Comparison of ENCODE assay signal across 8 cellular contexts in the genomic region with DNA sequence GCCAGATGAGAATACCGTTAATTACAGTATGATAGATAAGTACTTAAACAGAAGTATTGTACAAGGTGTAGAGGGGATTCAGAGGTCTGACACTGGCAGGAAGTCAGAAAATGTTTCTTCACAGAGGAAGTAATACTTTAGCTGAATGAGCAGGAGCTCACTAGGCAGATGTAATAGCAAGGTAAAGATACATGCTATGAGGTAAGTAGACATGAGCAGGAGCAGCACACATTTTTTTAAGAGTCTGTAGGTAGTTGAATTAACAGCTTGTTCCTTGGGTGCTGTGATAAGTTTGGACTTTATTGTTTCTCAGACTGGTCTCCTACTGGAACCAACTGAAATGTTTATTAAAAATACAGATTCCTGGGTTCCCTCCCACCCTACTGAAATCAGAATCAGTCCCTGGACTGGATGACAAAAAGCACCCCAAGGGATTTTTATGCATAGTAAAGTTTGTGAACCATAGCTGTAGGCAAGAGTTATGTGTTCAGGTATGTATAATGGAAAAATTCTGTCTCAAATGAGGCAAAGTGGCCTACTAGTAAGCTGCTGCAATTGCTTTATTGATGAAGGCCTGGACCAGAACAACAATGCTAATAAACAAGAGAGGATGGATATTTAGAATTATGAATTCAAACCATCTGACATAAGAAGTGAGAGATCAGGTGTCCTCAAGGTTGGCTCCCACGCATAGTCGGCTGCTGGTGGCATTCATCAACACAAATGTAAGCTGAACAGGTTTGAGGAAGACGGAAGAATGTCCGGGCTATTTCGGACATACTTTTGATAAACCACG. TPM values are rescaled to one million over a fixed set of nuclear protein-coding genes. Genes with fewer than 3 reads are reported as not detected.
A peak's percentile ranks its signal among the peaks of the same experiment; 100 is the strongest.
DNase-seq lines count a peak whose midpoint lies in the region; ATAC-seq and TF ChIP-seq lines count a peak whose summit lies in the region.

No MANE protein-coding gene starts in this region.

- peak overlapping the region; percentile 94 for H3K27ac Mint-ChIP-seq in MCF 10A (ENCODE audit: low read depth, unreplicated experiment)

- DNase-seq in GF-D8 (lab: John Stamatoyannopoulos, UW), result peak; percentile 50
- peak; percentile 39 for DNase-seq in NAMALWA (ENCODE audit: low spot score)
- peak; percentile 15 for DNase-seq in MCF 10A (ENCODE audit: unreplicated experiment)
- no peak for DNase-seq in GM19240 (ENCODE audit: insufficient read length, low spot score)

- 19% methylated on average over 7 of the region's 7 CpGs for WGBS in urinary bladder

- no peaks in the 10 kb centered on the region for H3K27me3 Mint-ChIP-seq in MCF 10A (ENCODE audit: insufficient read depth, unreplicated experiment)

- intact Hi-C loops in MCF 10A (cut with micrococcal nuclease), result loop anchor here (2.0 to 10.0 kb wide), 3 partner anchors 145 to 763 kb away; partner anchors contain the start of gene PHTF1

- no peaks in the 10 kb centered on the region for H3K4me1 Mint-ChIP-seq in MCF 10A (ENCODE audit: insufficient read depth, unreplicated experiment)

- ATAC-seq in HG03457 (IDR thresholded peaks at IDR 0.05; ENCODE audit: unreplicated experiment), result no peak
- ATAC-seq in HG03139 (IDR thresholded peaks at IDR 0.05; ENCODE audit: unreplicated experiment), result no peak

- no peak overlapping the region for H3K27ac ChIP-seq in urinary bladder (ENCODE audit: low read depth)

- peak overlapping the region; percentile 66 for H3K4me3 ChIP-seq in mononuclear cell (ENCODE audit: low read length)
- peak overlapping the region; percentile 66 for H3K4me3 ChIP-seq in urinary bladder (ENCODE audit: low read depth, low read length)

- no peaks in the 10 kb centered on the region for H3K9me3 ChIP-seq in mononuclear cell (ENCODE audit: low read depth, low read length)

- H3K27me3 ChIP-seq in mononuclear cell (ENCODE audit: insufficient read depth, low read length), result no peaks in the 10 kb centered on the region

- POLR2A ChIA-PET in MCF 10A (lab: Yijun Ruan, JAX), result interaction anchor here (0.6 to 9.1 kb wide), 17 partner anchors 10 to 830 kb away, joined by 3 to 228 read pairs (median 5); partner anchors contain the start of genes DENND2C, HIPK1, LRIG2 and MAGI3

- H3K9me3 Mint-ChIP-seq in MCF 10A (ENCODE audit: unreplicated experiment), result no peaks in the 10 kb centered on the region

- peaks cover 33% of the 10 kb centered on the region for H3K36me3 Mint-ChIP-seq in MCF 10A (ENCODE audit: insufficient read depth, unreplicated experiment)

- peak overlapping the region; percentile 95 for H3K4me3 Mint-ChIP-seq in MCF 10A (ENCODE audit: unreplicated experiment)

- no peaks in the 10 kb centered on the region for H3K36me3 ChIP-seq in urinary bladder (ENCODE audit: insufficient read depth)

- CTCF ChIA-PET in MCF 10A (lab: Yijun Ruan, JAX), result interaction anchor here (0.6 to 3.5 kb wide), 13 partner anchors 8 to 754 kb away, joined by 3 to 48 read pairs (median 4); partner anchors contain the start of gene HIPK1

- H3K4me1 ChIP-seq in mononuclear cell (ENCODE audit: insufficient read depth, low read length) (peaks cover 52% of the 10 kb centered on the region), urinary bladder (ENCODE audit: insufficient read depth) (no peaks in the 10 kb centered on the region)

- BruUV-seq in MCF 10A (replicated peaks; lab: Mats Ljungman, UMichigan), result no TSS peak

- TF ChIP-seq CTCF in MCF 10A (IDR thresholded peaks at IDR 0.05; ENCODE audit: unreplicated experiment), result no peak

RNA-seq across cellular contexts. Expression of gene AP4B1, which starts 0.9 kb away (rescaled TPM):
- 20.4 and 21.3 TPM in 2 replicates for total RNA-seq in MCF 10A (2022)
- 22.4 TPM for total RNA-seq in mononuclear cell
- 35.3 TPM for total RNA-seq in urinary bladder
- 9.2 TPM for polyA plus RNA-seq in urinary bladder

RNA-seq across cellular contexts. Expression of gene DCLRE1B, which starts 1.4 kb away (rescaled TPM):
- 6.9 and 8.1 TPM in 2 replicates for total RNA-seq in MCF 10A (2022)
- total RNA-seq in mononuclear cell, result 4.3 TPM
- 5.0 TPM for total RNA-seq in urinary bladder
- 5.1 TPM for polyA plus RNA-seq in urinary bladder

RNA-seq across cellular contexts. Expression of gene BCL2L15, which starts 16.3 kb away (rescaled TPM):
- total RNA-seq in MCF 10A (2022) (0.27 and 2.3 TPM in 2 replicates), mononuclear cell (1.6 TPM), urinary bladder (0.90 TPM)
- polyA plus RNA-seq in urinary bladder, result 0.25 TPM

RNA-seq across cellular contexts. Expression of gene HIPK1, which starts 25.4 kb away (rescaled TPM):
- total RNA-seq in MCF 10A (2022), result 46.7 and 50.2 TPM in 2 replicates
- 99.5 TPM for total RNA-seq in mononuclear cell
- 41.7 TPM for total RNA-seq in urinary bladder
- 23.5 TPM for polyA plus RNA-seq in urinary bladder

RNA-seq across cellular contexts. Expression of gene PTPN22, which starts 32.2 kb away (rescaled TPM):
- total RNA-seq in MCF 10A (2022) (0.42 and 0.89 TPM in 2 replicates), mononuclear cell (70.5 TPM), urinary bladder (2.3 TPM)
- polyA plus RNA-seq in urinary bladder, result 1.2 TPM
